1 cellular context compared by ENCODE assay signal in the genomic region with DNA sequence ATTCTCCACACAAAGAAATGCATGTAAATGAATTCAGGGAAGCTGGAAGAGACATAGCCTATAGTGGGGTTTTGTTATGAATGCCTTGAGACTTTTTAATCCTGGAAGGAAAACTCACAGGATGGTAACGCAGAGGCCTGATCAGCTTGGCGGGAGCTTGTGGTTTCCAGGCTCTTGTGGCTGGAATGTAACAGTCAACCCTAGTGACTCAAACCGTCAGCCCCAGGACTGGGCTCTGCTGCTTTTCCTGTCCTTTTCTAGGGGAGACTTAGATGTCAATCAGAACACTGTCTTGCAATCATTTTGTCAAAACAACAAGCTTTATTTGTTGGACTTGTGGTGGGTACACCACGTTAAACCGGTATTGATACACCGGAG.
TF ChIP-seq lines count a peak whose summit lies in the region.

No MANE protein-coding gene starts in this region.

TF ChIP-seq in H1, 55 proteins besides CTCF, POLR2A, EP300 and RAD21:
- TF ChIP-seq HDAC2 (IDR thresholded peaks at IDR 0.05; ENCODE audit: borderline replicate concordance in 1 of 2, low read depth in 2 of 2, low read length in 2 of 2) (no peak), TEAD4 (IDR thresholded peaks at IDR 0.05; ENCODE audit: low read depth, low read length) (0 out of 2 replicates have a peak, but pooled peaks have one; percentile 61), BCL11A (IDR thresholded peaks at IDR 0.05; ENCODE audit: low read depth in 2 of 2, low read length in 2 of 2) (no peak), GABPA (IDR thresholded peaks at IDR 0.05; ENCODE audit: borderline replicate concordance, insufficient read depth, low read length) (no peak)
